ENCODE assay signal across 14 cellular contexts in the genomic region with DNA sequence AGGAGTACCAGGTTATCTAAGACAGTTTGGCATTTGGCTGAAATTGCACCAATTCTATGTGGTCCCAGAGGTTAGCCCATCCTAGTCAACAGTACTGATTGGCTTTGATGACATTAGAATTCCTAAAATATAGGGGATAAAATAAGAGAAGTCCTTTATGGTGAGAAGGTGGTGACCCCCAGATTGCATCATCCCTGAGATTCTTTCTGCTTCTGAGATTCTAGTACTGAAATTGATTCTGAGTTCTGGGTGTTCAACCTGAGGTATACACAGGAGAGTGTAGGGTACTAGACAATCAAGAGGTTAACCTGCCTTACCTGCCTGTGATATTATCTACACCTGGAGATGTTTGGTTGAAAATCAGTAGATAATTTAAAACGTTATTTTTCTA.
DNase-seq lines count a peak whose midpoint lies in the region; ATAC-seq, FAIRE-seq and TF ChIP-seq lines count a peak whose summit lies in the region.
"Had no signal": no experiment of that assay in that cellular context is flagged by ENCODE, and none has a peak within 500 bp of the region (broad histone marks: within the 10 kb centered on the region; RNA-seq: fewer than 3 reads in every experiment).

No MANE protein-coding gene starts in this region.

- no peak overlapping the region for H2BK120ac ChIP-seq in IMR-90 (ENCODE audit: low read depth, low read length)

- H3K4me3 ChIP-seq in IMR-90 (ENCODE audit: insufficient read depth, low read depth, low read length) (no peak overlapping the region), MM.1S (ENCODE audit: low read length) (no peak overlapping the region), K562 (no peak overlapping the region)
- H3K4me3 ChIP-seq: GM12878, HAP-1 had no signal

- CTCF ChIA-PET in IMR-90 (lab: Yijun Ruan, JAX): no interaction called here
- CTCF ChIA-PET in K562 (lab: Yijun Ruan, JAX; ENCODE audit: low intra/inter-chr PET ratio): interaction anchor here (1.6 kb wide), 1 partner anchor 263 kb away, joined by 6 read pairs; no protein-coding TSS in a partner anchor

- no CpG with 5 or more reads among the region's 1 CpG for WGBS in IMR-90 (ENCODE audit: extremely low coverage in 2 of 2, insufficient read length in 1 of 2), 2 experiments
- 13% methylated on average over 1 of the region's 1 CpG for WGBS in K562 (ENCODE audit: insufficient coverage, low coverage, missing lambda C conversion rate)

- no peak overlapping the region for H2AK5ac ChIP-seq in IMR-90 (ENCODE audit: low read depth, low read length)

- H3K23ac ChIP-seq in IMR-90 (ENCODE audit: low read depth, low read length): no peak overlapping the region

- no peak overlapping the region for H4K91ac ChIP-seq in IMR-90 (ENCODE audit: insufficient read depth, low read depth, low read length)

- no peak overlapping the region for H3K14ac ChIP-seq in IMR-90 (replicated peaks; ENCODE audit: low read depth, low read length)

- DNase-seq in IMR-90 (no peak), MM.1S (no peak), K562 (ENCODE audit: extremely low read depth in 1 of 4, low spot score in 3 of 4) (no peak), G401 (ENCODE audit: low spot score) (no peak)
- DNase-seq in activated CD8-positive, alpha-beta memory T cell treated with anti-CD3 and anti-CD28 coated beads, Interleukin-2, amount 50 U/mL, for 4 hours: no peak
- DNase-seq: CD4-positive, alpha-beta memory T cell; DMS153; GDM1; GOT3 had no signal

- no peaks in the 10 kb centered on the region for H3K9me1 ChIP-seq in IMR-90 (ENCODE audit: insufficient read depth, low read length)
- H3K9me1 ChIP-seq in K562 (ENCODE audit: control insufficient read depth, insufficient read depth, low read length): no peaks in the 10 kb centered on the region

- no peak for TF ChIP-seq POLR2A in IMR-90 (IDR thresholded peaks at IDR 0.05; ENCODE audit: low read depth, low read length)
- TF ChIP-seq POLR2A in K562 (conservative IDR thresholded peaks at IDR 0.05): no peak

- H2AFZ ChIP-seq in IMR-90 (replicated peaks; ENCODE audit: low read length, poor library complexity): no peak overlapping the region
- H2AFZ ChIP-seq in MM.1S (ENCODE audit: low read length): peak overlapping the region; percentile 65
- H2AFZ ChIP-seq in K562 (ENCODE audit: low read depth, low read length): 0 out of 2 replicates have a peak overlapping the region, but pooled peaks have one; percentile 91

- POLR2A ChIA-PET in IMR-90 (lab: Charles Lee; ENCODE audit: unreplicated experiment): no interaction called here
- POLR2A ChIA-PET in K562 (lab: Yijun Ruan, JAX): interaction anchor here (0.8 kb wide), 1 partner anchor 102 kb away, joined by 4 read pairs; no protein-coding TSS in a partner anchor

- no peak for ATAC-seq in IMR-90 (ENCODE audit: low read depth)
- no peak for ATAC-seq in K562
- ATAC-seq in GM19351 (IDR thresholded peaks at IDR 0.05; ENCODE audit: unreplicated experiment): no peak

- no peak overlapping the region for H2BK5ac ChIP-seq in IMR-90 (ENCODE audit: low read depth, low read length, poor library complexity, severe bottlenecking)

- H3K9ac ChIP-seq in IMR-90 (ENCODE audit: low read depth, low read length) (no peak overlapping the region), MM.1S (ENCODE audit: low read length) (no peak overlapping the region), K562 (ENCODE audit: insufficient read depth in 1 of 2, low read depth in 2 of 2, low read length in 2 of 2) (no peak overlapping the region)

- H3K27ac ChIP-seq in IMR-90 (ENCODE audit: insufficient read depth, low read length) (no peak overlapping the region), MM.1S (ENCODE audit: low read length) (peak overlapping the region; percentile 66; the same call in 1 of the 2 replicates), K562 (ENCODE audit: extremely low read depth, low read depth, low read length) (no peak overlapping the region)

- TF ChIP-seq CTCF in IMR-90 (conservative IDR thresholded peaks at IDR 0.05; ENCODE audit: low read depth, low read length) (no peak), MM.1S (IDR thresholded peaks at IDR 0.05; ENCODE audit: low read length) (no peak), K562 (IDR thresholded peaks at IDR 0.05 in 2 of 3, conservative IDR thresholded peaks at IDR 0.05 in 1 of 3; ENCODE audit: insufficient read depth in 2 of 3, low read depth in 1 of 3, low read length in 3 of 3) (no peak)

- TF ChIP-seq RAD21 in IMR-90 (IDR thresholded peaks at IDR 0.05; ENCODE audit: low read length): no peak
- no peak for TF ChIP-seq RAD21 in K562 (CRISPR knock-in tag; conservative IDR thresholded peaks at IDR 0.05 in 1 of 2, IDR thresholded peaks at IDR 0.05 in 1 of 2)

- H3F3A ChIP-seq in MM.1S (ENCODE audit: insufficient read depth, low read length): peaks cover 15% of the 10 kb centered on the region

- no peak overlapping the region for H2BK20ac ChIP-seq in IMR-90 (ENCODE audit: low read depth, low read length)

- H4K5ac ChIP-seq in IMR-90 (ENCODE audit: low read depth, low read length): no peak overlapping the region

- H3K27me3 ChIP-seq in IMR-90 (ENCODE audit: control insufficient read depth, insufficient read depth, low read length): peaks cover 1% of the 10 kb centered on the region
- no peaks in the 10 kb centered on the region for H3K27me3 ChIP-seq in MM.1S (replicated peaks; ENCODE audit: insufficient read depth, low read length)
- H3K27me3 ChIP-seq in K562 (ENCODE audit: control insufficient read depth in 2 of 2, insufficient read depth in 2 of 2, low read length in 2 of 2): no peaks in the 10 kb centered on the region

- no peak for TF ChIP-seq EP300 in K562 (IDR thresholded peaks at IDR 0.05; ENCODE audit: low read length)

- no peaks in the 10 kb centered on the region for H3K9me2 ChIP-seq in MM.1S (replicated peaks; ENCODE audit: insufficient read depth, low read length)

- H3K36me3 ChIP-seq in IMR-90 (ENCODE audit: control insufficient read depth, insufficient read depth, low read length) (no peaks in the 10 kb centered on the region), MM.1S (replicated peaks; ENCODE audit: insufficient read depth, low read length) (no peaks in the 10 kb centered on the region), K562 (ENCODE audit: control insufficient read depth, insufficient read depth, low read length) (no peaks in the 10 kb centered on the region)
- H3K36me3 ChIP-seq: HAP-1 had no signal

- no peaks in the 10 kb centered on the region for H3K9me3 ChIP-seq in IMR-90 (ENCODE audit: control insufficient read depth, insufficient read depth, low read length)
- no peaks in the 10 kb centered on the region for H3K9me3 ChIP-seq in MM.1S (replicated peaks; ENCODE audit: insufficient read depth, low read length)
- no peaks in the 10 kb centered on the region for H3K9me3 ChIP-seq in K562 (replicated peaks; ENCODE audit: control insufficient read depth, insufficient read depth, low read depth, low read length)
- H3K9me3 ChIP-seq: HAP-1 had no signal

- H3K79me2 ChIP-seq in MM.1S (ENCODE audit: low read length) (no peaks in the 10 kb centered on the region), K562 (ENCODE audit: control insufficient read depth, insufficient read depth, low read length) (no peaks in the 10 kb centered on the region)

- H2BK15ac ChIP-seq in IMR-90 (ENCODE audit: low read depth, low read length): no peak overlapping the region

- H3K4me1 ChIP-seq in IMR-90 (ENCODE audit: control insufficient read depth, insufficient read depth, low read length) (no peaks in the 10 kb centered on the region), MM.1S (ENCODE audit: low read length) (peaks cover 50% of the 10 kb centered on the region), K562 (replicated peaks in 1 of 2; ENCODE audit: control insufficient read depth in 2 of 2, insufficient read depth in 2 of 2, low read length in 2 of 2) (peaks cover 0 to 17% of the 10 kb centered on the region in 2 experiments; a peak in 3 of 5 replicates)
- H3K4me1 ChIP-seq: HAP-1 had no signal

- dilution Hi-C loops in IMR-90 (cut with HindIII; ENCODE audit: low sequenced_read_pairs, unreplicated experiment): no loop called here

- no peak overlapping the region for H4K8ac ChIP-seq in IMR-90 (ENCODE audit: low read depth in 2 of 2, low read length in 2 of 2)

- no peak overlapping the region for H2AK9ac ChIP-seq in IMR-90 (replicated peaks; ENCODE audit: low read depth, low read length, poor library complexity)

- intact Hi-C loops in IMR-90 (cut with micrococcal nuclease) (no loop called here), K562 (cut with micrococcal nuclease) (loop anchor here (2.0 to 5.0 kb wide), 2 partner anchors 92 to 124 kb away; no protein-coding TSS in a partner anchor)

- no peak for FAIRE-seq in K562 (lab: Jason Lieb, UNC)
- FAIRE-seq: GM12878, GM19239, H54 had no signal

- BruUV-seq in IMR-90 (replicated peaks; lab: Mats Ljungman, UMichigan) (no TSS peak), K562 (replicated peaks; lab: Mats Ljungman, UMichigan) (no TSS peak)

- in situ Hi-C loops in IMR-90 (cut with MboI; ENCODE audit: low sequenced_read_pairs): no loop called here
- in situ Hi-C loops in K562 (cut with MboI): no loop called here
- in situ Hi-C loops in G401 (cut with HindIII; ENCODE audit: low sequenced_read_pairs): no loop called here

- no peak overlapping the region for H3K56ac ChIP-seq in IMR-90 (ENCODE audit: extremely low read depth, insufficient read depth, low read length)

- H3K4me2 ChIP-seq in IMR-90 (ENCODE audit: low read depth, low read length) (no peak overlapping the region), MM.1S (ENCODE audit: low read depth, low read length) (no peak overlapping the region; the same call in 1 of the 2 replicates), K562 (ENCODE audit: insufficient read depth, low read length) (no peak overlapping the region)

- H3K79me1 ChIP-seq in IMR-90 (ENCODE audit: low read depth in 1 of 2, low read length in 2 of 2): no peaks in the 10 kb centered on the region

- H4K20me1 ChIP-seq in IMR-90 (ENCODE audit: insufficient read depth, low read length): no peaks in the 10 kb centered on the region
- H4K20me1 ChIP-seq in MM.1S (ENCODE audit: insufficient read depth, low read length): no peaks in the 10 kb centered on the region
- no peaks in the 10 kb centered on the region for H4K20me1 ChIP-seq in K562 (replicated peaks; ENCODE audit: control insufficient read depth, insufficient read depth, low read length)

- no peak overlapping the region for H3K4ac ChIP-seq in IMR-90 (ENCODE audit: low read depth, low read length)

- H3K18ac ChIP-seq in IMR-90 (ENCODE audit: low read depth, low read length): no peak overlapping the region

TF ChIP-seq in IMR-90, 13 proteins besides CTCF, POLR2A, EP300 and RAD21:
- TF ChIP-seq CEBPB (IDR thresholded peaks at IDR 0.05; ENCODE audit: low read depth, low read length) (peak; percentile 26; the same call in 1 of the 2 replicates), BHLHE40 (IDR thresholded peaks at IDR 0.05; ENCODE audit: low read depth, low read length) (no peak)
TF ChIP-seq in IMR-90: peak in this region for 1.
